Comparison of ENCODE assay signal across 10 cellular contexts in genomic region chr12:124454735-124455134, GRCh38.
DNase-seq lines count a peak whose midpoint lies in the region; ATAC-seq and TF ChIP-seq lines count a peak whose summit lies in the region.
"Had no signal": no experiment of that assay in that cellular context is flagged by ENCODE, and none has a peak within 500 bp of the region (broad histone marks: within the 10 kb centered on the region; RNA-seq: fewer than 3 reads in every experiment).

No MANE protein-coding gene starts in this region.

- no peaks in the 10 kb centered on the region for H3K9me3 Mint-ChIP-seq in activated naive CD4-positive, alpha-beta T cell treated with anti-CD3 and anti-CD28 coated beads, Interleukin-2, amount 50 U/mL, for 24 hours

- H3K27ac ChIP-seq in angular gyrus (ENCODE audit: low read depth, low read length), result peak overlapping the region; percentile 74
- H3K27ac ChIP-seq in tibial nerve, result peak overlapping the region in 3 of 4 donors; percentile 46 to 86 (median 79)

- peak overlapping the region; percentile 19 for H3K4me3 Mint-ChIP-seq in activated naive CD4-positive, alpha-beta T cell treated with anti-CD3 and anti-CD28 coated beads, Interleukin-2, amount 50 U/mL, for 24 hours

- H3K27me3 Mint-ChIP-seq in activated naive CD4-positive, alpha-beta T cell treated with anti-CD3 and anti-CD28 coated beads, Interleukin-2, amount 50 U/mL, for 24 hours, result no peaks in the 10 kb centered on the region

- no peak for TF ChIP-seq CTCF in tibial nerve (IDR thresholded peaks at IDR 0.05)

- H3K27ac Mint-ChIP-seq in activated naive CD4-positive, alpha-beta T cell treated with anti-CD3 and anti-CD28 coated beads, Interleukin-2, amount 50 U/mL, for 24 hours, result peak overlapping the region; percentile 26

- ATAC-seq in GM21786 (IDR thresholded peaks at IDR 0.05; ENCODE audit: unreplicated experiment), result no peak

- TF ChIP-seq EP300 in tibial nerve (IDR thresholded peaks at IDR 0.05), result peak in 1 of 2 donors; percentile 27

- no peak for TF ChIP-seq POLR2A in tibial nerve (IDR thresholded peaks at IDR 0.05)

- peaks cover 3 to 81% (median 57%) of the 10 kb centered on the region in 4 donors for H3K4me1 ChIP-seq in tibial nerve

- no peak for DNase-seq in activated naive CD4-positive, alpha-beta T cell treated with Interleukin-2 at 50 U/mL for 16 hours
- DNase-seq in hepatic stellate cell (ENCODE audit: low spot score) (peak; percentile 75), tibial nerve (ENCODE audit: low spot score in 2 of 2) (no peak), NCI-H345 (lab: John Stamatoyannopoulos, UW) (no peak)
- DNase-seq in activated naive CD4-positive, alpha-beta T cell treated with anti-CD3 and anti-CD28 coated beads, Interleukin-2, amount 50 U/mL, for 16 hours, result no peak
- DNase-seq: amniotic stem cell; stimulated activated CD8-positive, alpha-beta memory T cell treated with anti-CD3 and anti-CD28 coated beads, Interleukin-4, amount 100 ng/mL, for 48 hours had no signal

- peaks cover 0 to 40% (median 0%) of the 10 kb centered on the region in 3 donors for H3K36me3 ChIP-seq in tibial nerve

- no peaks in the 10 kb centered on the region for H3K27me3 ChIP-seq in tibial nerve

- WGBS in tibial nerve, 2 donors, result 10 to 25% methylated on average over 13 of the region's 13 CpGs

- H3K4me3 ChIP-seq in tibial nerve, result no peak overlapping the region

- peaks cover 60% of the 10 kb centered on the region for H3K4me1 Mint-ChIP-seq in activated naive CD4-positive, alpha-beta T cell treated with anti-CD3 and anti-CD28 coated beads, Interleukin-2, amount 50 U/mL, for 24 hours

- H3K36me3 Mint-ChIP-seq in activated naive CD4-positive, alpha-beta T cell treated with anti-CD3 and anti-CD28 coated beads, Interleukin-2, amount 50 U/mL, for 24 hours, result peaks cover 5% of the 10 kb centered on the region

- no peaks in the 10 kb centered on the region for H3K9me3 ChIP-seq in tibial nerve
